ENCODE assay signal across 23 cellular contexts in the genomic region with DNA sequence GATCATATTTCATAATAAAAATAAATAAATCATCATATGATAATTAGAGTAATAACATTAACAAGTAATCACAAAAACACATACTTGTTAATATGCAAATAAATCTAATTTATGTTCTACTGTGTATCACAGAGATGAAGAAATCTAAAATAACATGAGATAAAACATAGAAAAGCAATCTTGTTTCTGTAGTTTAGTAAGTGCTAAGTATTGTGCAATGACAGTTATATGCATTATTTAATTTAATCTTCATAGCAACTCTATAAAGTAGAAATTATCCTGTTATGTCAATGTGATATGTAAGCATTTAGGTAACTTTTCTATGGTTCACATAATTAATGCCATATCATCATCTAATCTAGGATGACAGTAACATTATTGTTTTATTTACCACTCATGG.
"Had no signal": no experiment of that assay in that cellular context is flagged by ENCODE, and none has a peak within 500 bp of the region (broad histone marks: within the 10 kb centered on the region; RNA-seq: fewer than 3 reads in every experiment).

No MANE protein-coding gene starts in this region.

- H3K9me3 ChIP-seq: SJSA1 had no signal

- H3K4me2 ChIP-seq: KMS-11 had no signal

- DNase-seq: Kasumi-1, MM.1S, NCI-H1092 treated with DMSO at 0.1 percent for 48 hours, NCI-H1436, NCI-H187, NCI-H2029, NCI-H2081 treated with DMSO at 0.1 percent for 48 hours, NCI-H2171, NCI-H226, NCI-H446, NCI-H510A, NCI-H524 treated with DMSO at 0.1 percent for 48 hours, NCI-H69, NCI-H774, Right ventricle myocardium superior, RPMI8226, SIG-M5 had no signal

- H3K4me1 ChIP-seq: SJSA1 had no signal

- H3K9ac ChIP-seq: KMS-11 had no signal

- FAIRE-seq: HTR-8/SVneo, RCC 7860 had no signal

- H3K27me3 ChIP-seq: SJSA1 had no signal

- H3K36me3 ChIP-seq: SJSA1 had no signal

- H3K27ac ChIP-seq: HL-60, KMS-11, SJSA1, SK-N-MC had no signal

- H3K4me3 ChIP-seq: SJSA1, SK-N-MC had no signal
